Comparison of ENCODE assay signal across 7 cellular contexts in the genomic region with DNA sequence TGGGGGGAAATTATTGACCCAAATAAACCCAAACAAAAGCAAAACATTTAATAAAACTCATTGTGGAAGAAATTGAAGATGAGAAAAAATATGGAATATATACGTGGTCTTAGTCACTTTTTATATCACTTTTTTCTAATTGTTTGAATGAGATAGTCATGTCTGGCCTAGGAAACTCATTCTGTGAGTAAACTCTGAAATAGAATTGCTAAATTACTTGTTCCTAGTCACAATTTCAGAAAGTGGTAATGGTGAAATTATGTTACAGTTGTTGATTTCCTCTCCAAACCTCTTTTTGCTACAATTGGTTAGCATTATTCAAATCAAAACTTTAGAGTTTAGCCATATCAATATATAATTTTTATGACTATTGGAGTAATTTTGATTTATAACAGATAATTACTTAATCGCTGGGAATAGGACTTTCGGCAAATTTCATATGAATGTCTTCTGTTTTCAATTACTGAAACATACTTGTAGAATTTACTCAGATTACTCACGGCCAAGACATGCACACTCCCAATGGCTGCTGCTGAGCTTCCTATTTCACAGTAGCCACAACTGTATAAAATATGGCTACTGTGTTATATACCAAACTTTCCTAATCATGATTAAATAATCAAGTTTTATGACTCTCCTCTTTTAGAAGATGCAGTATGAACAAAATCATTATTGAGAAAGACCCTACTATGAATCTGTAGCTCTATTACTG.
A peak's percentile ranks its signal among the peaks of the same experiment; 100 is the strongest.
DNase-seq lines count a peak whose midpoint lies in the region; ATAC-seq and TF ChIP-seq lines count a peak whose summit lies in the region.
"Not testable (repeated sequence)": the region's sequence is repeated elsewhere in the genome, so short reads cannot be mapped to it uniquely, and the experiment has no call there.

No MANE protein-coding gene starts in this region.

- not testable (repeated sequence) for H3K79me2 ChIP-seq in GM23248 (ENCODE audit: insufficient read depth)

- not testable (repeated sequence) for H3K4me1 Mint-ChIP-seq in activated T-helper 17 cell treated with anti-CD3 and anti-CD28 coated beads, Interleukin-2, amount 50 U/mL, for 72 hours

- not testable (repeated sequence) for H3K9me3 Mint-ChIP-seq in activated T-helper 17 cell treated with anti-CD3 and anti-CD28 coated beads, Interleukin-2, amount 50 U/mL, for 72 hours

- not testable (repeated sequence) for H3K9me3 ChIP-seq in GM23248 (ENCODE audit: low read depth)

- not testable (repeated sequence) for H3K27ac Mint-ChIP-seq in activated T-helper 17 cell treated with anti-CD3 and anti-CD28 coated beads, Interleukin-2, amount 50 U/mL, for 72 hours

- in situ Hi-C loops in GM23248 (cut with MboI) = not testable (repeated sequence)

- peak overlapping the region; percentile 17 for H3K9ac ChIP-seq in GM23248

- not testable (repeated sequence) for H3K4me3 Mint-ChIP-seq in activated T-helper 17 cell treated with anti-CD3 and anti-CD28 coated beads, Interleukin-2, amount 50 U/mL, for 72 hours

- not testable (repeated sequence) for H3K27me3 ChIP-seq in GM23248 (replicated peaks; ENCODE audit: insufficient read depth)

- not testable (repeated sequence) for H3K9me2 ChIP-seq in GM23248 (ENCODE audit: insufficient read depth)

- ATAC-seq in HG03565 (IDR thresholded peaks at IDR 0.05; ENCODE audit: unreplicated experiment) = peak; percentile 58
- peak; percentile 68 for ATAC-seq in activated T-helper 17 cell treated with anti-CD3 and anti-CD28 coated beads, Interleukin-2, amount 50 U/mL, for 72 hours (replicated peaks)

- peak overlapping the region; percentile 64 for H2AFZ ChIP-seq in GM23248

- 1 to 2% methylated on average over 4 of the region's 4 CpGs for WGBS in GM23248 (ENCODE audit: low coverage in 1 of 2, low lambda C conversion rate in 2 of 2, missing lambda C conversion rate in 2 of 2), 2 experiments

- DNase-seq in AG09319 (ENCODE audit: extremely low read depth, low read depth) (peak; percentile 35), GM04503 (ENCODE audit: low read depth) (peak; percentile 50), GM23248 (peak; percentile 86), epidermal melanocyte (ENCODE audit: insufficient read length, low spot score) (peak; percentile 14), foreskin fibroblast (peak; percentile 63 to 84)

- peaks cover 15% of the 10 kb centered on the region for H3F3A ChIP-seq in GM23248 (ENCODE audit: insufficient read depth)

- H3K4me3 ChIP-seq in GM23248 = peak overlapping the region; percentile 54; the same call in 1 of the 2 replicates
- H3K4me3 ChIP-seq in foreskin fibroblast (ENCODE audit: low read depth in 1 of 2, low read length in 2 of 2) = not testable (repeated sequence)

- not testable (repeated sequence) for H3K36me3 ChIP-seq in GM23248 (ENCODE audit: low read depth)

- TF ChIP-seq CTCF in AG09319 (IDR thresholded peaks at IDR 0.05; ENCODE audit: low read depth, low read length); foreskin fibroblast (IDR thresholded peaks at IDR 0.05; ENCODE audit: low read depth, low read length): not testable (repeated sequence)

- H3K36me3 Mint-ChIP-seq in activated T-helper 17 cell treated with anti-CD3 and anti-CD28 coated beads, Interleukin-2, amount 50 U/mL, for 72 hours (ENCODE audit: low read depth) = not testable (repeated sequence)

- peak overlapping the region; percentile 81 for H3K27ac ChIP-seq in GM23248

- peak overlapping the region; percentile 78 for H3K4me2 ChIP-seq in GM23248 (ENCODE audit: unreplicated experiment)

- not testable (repeated sequence) for H3K27me3 Mint-ChIP-seq in activated T-helper 17 cell treated with anti-CD3 and anti-CD28 coated beads, Interleukin-2, amount 50 U/mL, for 72 hours

- peaks cover 11% of the 10 kb centered on the region for H3K4me1 ChIP-seq in GM23248 (ENCODE audit: insufficient read depth)

- H4K20me1 ChIP-seq in GM23248 (ENCODE audit: insufficient read depth) = not testable (repeated sequence)

Comparison
In these comparisons a context has a peak if more than half of its experiments do, and no peak if none do; other contexts are left out.
1. DNase-seq: peak in every context shown above with its lines; median percentile 86 in GM23248; 74 in foreskin fibroblast; 50 in GM04503; 35 in AG09319; 14 in epidermal melanocyte.